In the genomic region with DNA sequence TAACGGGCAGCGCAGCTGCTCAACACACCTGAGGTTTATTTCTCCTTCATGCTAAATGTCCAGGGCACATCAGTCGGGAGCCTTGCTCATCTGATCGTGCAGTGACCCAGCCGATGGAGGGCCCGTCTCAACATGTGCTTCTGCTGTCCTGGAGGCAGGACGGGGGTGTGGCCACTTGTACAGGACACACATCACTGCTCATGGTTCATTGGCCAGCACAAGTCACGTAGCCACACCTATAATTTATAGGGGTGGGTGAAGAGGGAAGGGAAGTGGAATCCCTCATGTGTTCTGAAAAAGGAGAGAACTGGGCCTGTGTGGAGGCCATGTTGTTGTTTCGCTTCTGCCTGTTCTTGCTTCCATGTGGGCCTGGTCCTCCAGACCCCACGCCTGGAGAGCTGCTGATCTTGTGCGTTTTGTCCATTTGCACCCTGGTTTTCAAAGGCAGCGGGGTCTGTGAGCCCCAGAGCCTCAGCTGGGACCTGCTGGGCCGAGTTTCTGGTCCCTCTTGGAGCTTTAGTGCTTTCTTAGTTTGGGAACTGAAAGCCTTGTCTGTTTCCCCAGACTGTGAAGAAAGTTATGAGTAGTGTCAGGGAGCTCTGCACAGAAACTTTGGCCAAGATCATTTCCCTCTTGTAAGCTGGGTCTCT, we compare ENCODE assay signal across 8 cellular contexts.
DNase-seq lines count a peak whose midpoint lies in the region; ATAC-seq and TF ChIP-seq lines count a peak whose summit lies in the region.

No MANE protein-coding gene starts in this region.

- H3K9me2 ChIP-seq in hepatocyte (replicated peaks; ENCODE audit: insufficient read depth) = no peaks in the 10 kb centered on the region

- no peaks in the 10 kb centered on the region for H3K36me3 Mint-ChIP-seq in naive thymus-derived CD8-positive, alpha-beta T cell

- H3K4me1 ChIP-seq in Peyer's patch (peaks cover 0 to 15% (median 7%) of the 10 kb centered on the region in 4 donors), hepatocyte (ENCODE audit: insufficient read depth) (no peaks in the 10 kb centered on the region)

- ATAC-seq in GM18867 (IDR thresholded peaks at IDR 0.05; ENCODE audit: unreplicated experiment) = peak; percentile 80
- ATAC-seq in HG02798 (IDR thresholded peaks at IDR 0.05; ENCODE audit: poor library complexity, unreplicated experiment) = peak; percentile 84
- ATAC-seq in naive thymus-derived CD8-positive, alpha-beta T cell = no peak

- peaks cover 15 to 74% (median 19%) of the 10 kb centered on the region in 4 donors for H3K4me1 Mint-ChIP-seq in naive thymus-derived CD8-positive, alpha-beta T cell

- 80% methylated on average over 13 of the region's 13 CpGs for WGBS in hepatocyte (ENCODE audit: low lambda C conversion rate, missing lambda C conversion rate)

- peak in 2 of 3 donors; percentile 71 to 81 for DNase-seq in Peyer's patch
- DNase-seq in medulla oblongata (ENCODE audit: extremely low spot score) = peak; percentile 53
- DNase-seq in naive thymus-derived CD8-positive, alpha-beta T cell = no peak
- no peak for DNase-seq in SIG-M5 treated with dmso at 0.1 percent for 504 hours (lab: John Stamatoyannopoulos, UW; ENCODE audit: unreplicated experiment)
- DNase-seq in hepatocyte (ENCODE audit: low spot score) = no peak
- no peak for DNase-seq in iPS-NIHi7 (ENCODE audit: extremely low spot score)

- POLR2A ChIA-PET in naive thymus-derived CD8-positive, alpha-beta T cell (lab: Charles Lee) = no interaction called here

- H3K27me3 ChIP-seq in Peyer's patch (no peaks in the 10 kb centered on the region), hepatocyte (no peaks in the 10 kb centered on the region)

- H3K27ac ChIP-seq in Peyer's patch (peak overlapping the region in 3 of 4 donors; percentile 8 to 60 (median 50)), hepatocyte (no peak overlapping the region)

- H3K9me3 Mint-ChIP-seq in naive thymus-derived CD8-positive, alpha-beta T cell = no peaks in the 10 kb centered on the region

- no peak overlapping the region for H3K4me2 ChIP-seq in hepatocyte

- H4K20me1 ChIP-seq in hepatocyte (ENCODE audit: insufficient read depth, poor library complexity, severe bottlenecking) = peaks cover 25% of the 10 kb centered on the region

- H3K4me3 ChIP-seq in Peyer's patch (no peak overlapping the region), hepatocyte (no peak overlapping the region)

- TF ChIP-seq POLR2A in Peyer's patch (IDR thresholded peaks at IDR 0.05) = no peak

- H3K4me3 Mint-ChIP-seq in naive thymus-derived CD8-positive, alpha-beta T cell = no peak overlapping the region

- H3K27me3 Mint-ChIP-seq in naive thymus-derived CD8-positive, alpha-beta T cell = no peaks in the 10 kb centered on the region

- H3K36me3 ChIP-seq in Peyer's patch = no peaks in the 10 kb centered on the region
- no peaks in the 10 kb centered on the region for H3K36me3 ChIP-seq in hepatocyte (replicated peaks; ENCODE audit: insufficient read depth, low read depth)

- H3K27ac Mint-ChIP-seq in naive thymus-derived CD8-positive, alpha-beta T cell = peak overlapping the region in 5 of 10 donors; percentile 5 to 78 (median 62)

- H3K9me3 ChIP-seq in Peyer's patch = no peaks in the 10 kb centered on the region
- H3K9me3 ChIP-seq in hepatocyte (ENCODE audit: low read depth) = no peaks in the 10 kb centered on the region

- no peak overlapping the region for H2AFZ ChIP-seq in hepatocyte

- TF ChIP-seq CTCF in Peyer's patch (IDR thresholded peaks at IDR 0.05) (no peak), hepatocyte (IDR thresholded peaks at IDR 0.05; ENCODE audit: poor library complexity) (no peak)

- peaks cover 97% of the 10 kb centered on the region for H3K79me2 ChIP-seq in hepatocyte

Comparison
In these comparisons a context has a peak if more than half of its experiments do, and no peak if none do; other contexts are left out.
1. ATAC-seq: peak in GM18867 (single experiment) and HG02798 (single experiment); none in naive thymus-derived CD8-positive, alpha-beta T cell (0 of 2).
2. DNase-seq: peak in Peyer's patch (2 of 3) and medulla oblongata (single experiment); none in naive thymus-derived CD8-positive, alpha-beta T cell (0 of 10), SIG-M5 treated with dmso at 0.1 percent for 504 hours (single experiment), hepatocyte (single experiment) and iPS-NIHi7 (single experiment).